ENCODE assay signal across 8 cellular contexts in the genomic region with DNA sequence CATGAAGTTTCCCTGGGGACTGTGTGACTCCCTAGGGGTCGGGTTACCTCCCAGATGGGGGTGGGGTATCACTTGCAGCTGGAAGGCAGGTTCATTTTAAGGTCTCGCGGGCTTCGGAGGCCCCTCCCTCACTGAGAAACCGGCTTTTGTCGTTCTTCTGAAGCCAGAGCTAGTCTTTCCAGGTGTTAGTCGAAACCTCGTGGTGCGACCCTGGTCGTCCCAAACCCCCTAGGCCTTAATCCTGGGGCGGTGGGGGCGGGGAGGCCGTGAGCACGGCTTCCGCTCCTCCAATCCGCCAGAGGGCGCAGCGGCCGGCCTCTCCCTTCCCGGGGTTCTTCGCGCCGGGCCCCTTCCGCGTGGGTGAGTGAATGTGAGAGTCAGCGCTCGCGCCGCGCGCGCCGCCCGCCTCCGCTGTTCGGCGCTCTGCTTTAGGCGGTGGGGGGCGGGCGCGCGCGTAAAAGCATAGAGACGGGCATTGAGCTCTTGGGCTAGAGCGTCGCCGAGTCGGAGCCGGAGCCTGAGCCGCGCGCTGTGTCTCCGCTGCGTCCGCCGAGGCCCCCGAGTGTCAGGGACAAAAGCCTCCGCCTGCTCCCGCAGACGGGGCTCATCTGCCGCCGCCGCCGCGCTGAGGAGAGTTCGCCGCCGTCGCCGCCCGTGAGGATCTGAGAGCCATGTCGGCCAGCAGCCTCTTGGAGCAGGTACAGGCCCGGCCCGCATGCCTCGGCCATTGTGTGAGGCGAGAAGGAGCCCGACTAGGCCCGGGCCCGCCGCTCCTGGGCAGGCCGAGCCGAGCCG. TPM values are rescaled to one million over a fixed set of nuclear protein-coding genes. Genes with fewer than 3 reads are reported as not detected.
DNase-seq lines count a peak whose midpoint lies in the region; ATAC-seq and TF ChIP-seq lines count a peak whose summit lies in the region.

TSS of gene YTHDF2 (plus strand) at position 491 of the 795 bp plus-strand sequence. CDS start at position 672, 181 bp downstream.

- peak within 1 kb of the TSS; percentile 100 for H3K4me3 Mint-ChIP-seq in activated CD4-positive, alpha-beta T cell treated with anti-CD3 and anti-CD28 coated beads, Interleukin-2, amount 10 ng/mL, durations not matched to agents 24 days and 14 days

- H3K9me3 Mint-ChIP-seq in activated CD4-positive, alpha-beta T cell treated with anti-CD3 and anti-CD28 coated beads, Interleukin-2, amount 10 ng/mL, durations not matched to agents 24 days and 14 days = no peaks in the 10 kb centered on the region

- H3K4me1 ChIP-seq in BLaER1 = peaks cover 36% of the 10 kb centered on the region

- intact Hi-C loops in activated CD4-positive, alpha-beta T cell treated with anti-CD3 and anti-CD28 coated beads, Interleukin-2, amount 10 ng/mL, durations not matched to agents 24 days and 14 days (cut with micrococcal nuclease) = loop anchor here (1.0 to 10.0 kb wide), 8 partner anchors 68 to 448 kb away; partner anchors contain the start of genes GMEB1, RNU11, SRSF4 and TAF12

- peak; percentile 94 for TF ChIP-seq CTCF in coronary artery (IDR thresholded peaks at IDR 0.05)

- H3K4me1 Mint-ChIP-seq in activated CD4-positive, alpha-beta T cell treated with anti-CD3 and anti-CD28 coated beads, Interleukin-2, amount 10 ng/mL, durations not matched to agents 24 days and 14 days = peaks cover 23% of the 10 kb centered on the region

- H3K27me3 ChIP-seq in BLaER1 = no peaks in the 10 kb centered on the region

- H3K27ac Mint-ChIP-seq in activated CD4-positive, alpha-beta T cell treated with anti-CD3 and anti-CD28 coated beads, Interleukin-2, amount 10 ng/mL, durations not matched to agents 24 days and 14 days = peak within 1 kb of the TSS; percentile 98

- peak within 1 kb of the TSS; percentile 90 for H3K4me2 ChIP-seq in BLaER1

- H4K20me1 ChIP-seq in BLaER1 = peaks cover 46% of the 10 kb centered on the region

- H3K9me3 ChIP-seq in BLaER1 = no peaks in the 10 kb centered on the region

- H3K9ac ChIP-seq in BLaER1 = peak within 1 kb of the TSS; percentile 100

- peaks cover 35% of the 10 kb centered on the region for H3K36me3 ChIP-seq in BLaER1

- DNase-seq in GM19240 (ENCODE audit: insufficient read length, low spot score) = peak; percentile 83
- peak; percentile 93 to 98 for DNase-seq in NCI-H526 (lab: John Stamatoyannopoulos, UW)
- peak; percentile 99 for DNase-seq in activated CD4-positive, alpha-beta T cell treated with anti-CD3 and anti-CD28 coated beads, Interleukin-2, amount 10 ng/mL, durations not matched to agents 24 days and 14 days
- DNase-seq in coronary artery (ENCODE audit: low spot score) = peak; percentile 97
- peak; percentile 100 for DNase-seq in left kidney (ENCODE audit: low read depth, low spot score)
- peak; percentile 99 for DNase-seq in stimulated activated CD4-positive, alpha-beta T cell treated with anti-CD3 and anti-CD28 coated beads, Interleukin-2, amount 100 ng/mL, for 24 hours

- H3K27ac ChIP-seq in BLaER1 (peak within 1 kb of the TSS; percentile 100), coronary artery (peak within 1 kb of the TSS; percentile 92 to 94)

- H3K27me3 Mint-ChIP-seq in activated CD4-positive, alpha-beta T cell treated with anti-CD3 and anti-CD28 coated beads, Interleukin-2, amount 10 ng/mL, durations not matched to agents 24 days and 14 days = no peaks in the 10 kb centered on the region

- peak; percentile 82 for ATAC-seq in HG03460 (IDR thresholded peaks at IDR 0.05; ENCODE audit: unreplicated experiment)

- H3K4me3 ChIP-seq in BLaER1 = peak within 1 kb of the TSS; percentile 99
- H3K4me3 ChIP-seq in coronary artery = peak within 1 kb of the TSS; percentile 91

- peaks cover 32% of the 10 kb centered on the region for H3K36me3 Mint-ChIP-seq in activated CD4-positive, alpha-beta T cell treated with anti-CD3 and anti-CD28 coated beads, Interleukin-2, amount 10 ng/mL, durations not matched to agents 24 days and 14 days (ENCODE audit: low read depth)

RNA-seq across cellular contexts. Expression of gene YTHDF2, which starts in this region (rescaled TPM):
- 90.8 and 92.6 TPM in 2 replicates for total RNA-seq in activated CD4-positive, alpha-beta T cell treated with anti-CD3 and anti-CD28 coated beads, Interleukin-2, amount 10 ng/mL, durations not matched to agents 24 days and 14 days

Comparison
In these comparisons a context has a peak if more than half of its experiments do, and no peak if none do; other contexts are left out.
1. Peak in every context shown above with its lines: DNase-seq, ATAC-seq, H3K4me3 ChIP-seq and H3K27ac ChIP-seq.